Comparison of ENCODE assay signal across 1 cellular context in genomic region chr10:132533571-132534260, GRCh38.
TF ChIP-seq lines count a peak whose summit lies in the region.

No MANE protein-coding gene starts in this region.

TF ChIP-seq in HepG2, 621 proteins besides CTCF, POLR2A, EP300 and RAD21 (continued from another document):
- TF ChIP-seq ZNF563 (CRISPR knock-in tag; IDR thresholded peaks at IDR 0.05) (no peak), ZNF567 (CRISPR knock-in tag; IDR thresholded peaks at IDR 0.05; ENCODE audit: borderline replicate concordance) (no peak), SP140L (CRISPR knock-in tag; IDR thresholded peaks at IDR 0.05; ENCODE audit: borderline replicate concordance) (no peak), HIVEP1 (CRISPR knock-in tag; IDR thresholded peaks at IDR 0.05) (no peak), KLF16 (CRISPR knock-in tag; IDR thresholded peaks at IDR 0.05) (no peak), KLF9 (CRISPR knock-in tag; IDR thresholded peaks at IDR 0.05; ENCODE audit: low read depth) (no peak), EHMT2 (IDR thresholded peaks at IDR 0.05; ENCODE audit: borderline replicate concordance, low read depth, low read length) (no peak), ZSCAN31 (CRISPR knock-in tag; IDR thresholded peaks at IDR 0.05; ENCODE audit: low read depth) (no peak), KIAA2018 (CRISPR knock-in tag; IDR thresholded peaks at IDR 0.05; ENCODE audit: borderline replicate concordance) (no peak), MXD1 (CRISPR knock-in tag; IDR thresholded peaks at IDR 0.05) (no peak), KMT2A (CRISPR knock-in tag; IDR thresholded peaks at IDR 0.05) (no peak), HNRNPLL (IDR thresholded peaks at IDR 0.05; ENCODE audit: low read depth, low read length, poor library complexity, severe bottlenecking) (no peak), KDM4B (CRISPR knock-in tag; IDR thresholded peaks at IDR 0.05) (no peak), RNF219 (CRISPR knock-in tag; IDR thresholded peaks at IDR 0.05) (no peak), ZSCAN21 (CRISPR knock-in tag; IDR thresholded peaks at IDR 0.05; ENCODE audit: borderline replicate concordance) (no peak), TRIM24 (CRISPR knock-in tag; IDR thresholded peaks at IDR 0.05) (no peak), KAT8 (CRISPR knock-in tag; IDR thresholded peaks at IDR 0.05) (no peak), CHD4 (IDR thresholded peaks at IDR 0.05; ENCODE audit: borderline replicate concordance, low read length) (no peak)
